In genomic region chr14:22786685-22787084, GRCh38 we compare ENCODE assay signal across 17 cellular contexts.
DNase-seq lines count a peak whose midpoint lies in the region; TF ChIP-seq lines count a peak whose summit lies in the region.
"Had no signal": no experiment of that assay in that cellular context is flagged by ENCODE, and none has a peak within 500 bp of the region (broad histone marks: within the 10 kb centered on the region; RNA-seq: fewer than 3 reads in every experiment).

No MANE protein-coding gene starts in this region.

- H3K27ac Mint-ChIP-seq in dendritic cell treated with granulocyte-macrophage colony-stimulating factor and Interleukin-4, amounts not matched to agents 40 ng/mL and 50 ng/mL, for 4 days, result peak overlapping the region; percentile 89
- no peak overlapping the region for H3K27ac Mint-ChIP-seq in activated T-cell treated with anti-CD3 and anti-CD28 coated beads, Interleukin-2, amount 50 U/mL, for 24 hours
- H3K27ac Mint-ChIP-seq: CD4-positive, CD25-positive, alpha-beta regulatory T cell; CD8-positive, alpha-beta T cell; HFFc6 had no signal

- H3K36me3 ChIP-seq in DOHH2 (ENCODE audit: control insufficient read depth, low read length) (peaks cover 42% of the 10 kb centered on the region), SU-DHL-6 (ENCODE audit: low read length) (no peaks in the 10 kb centered on the region)
- H3K36me3 ChIP-seq: BLaER1, HAP-1 had no signal

- H3K4me2 ChIP-seq in DOHH2 (ENCODE audit: low read length), result peak overlapping the region; percentile 54
- peak overlapping the region; percentile 37 for H3K4me2 ChIP-seq in SU-DHL-6 (ENCODE audit: low read depth, low read length, poor library complexity, severe bottlenecking)
- H3K4me2 ChIP-seq: BLaER1 had no signal

- H3K9me2 ChIP-seq in DOHH2 (replicated peaks; ENCODE audit: control insufficient read depth, low read length) (no peaks in the 10 kb centered on the region), SU-DHL-6 (replicated peaks; ENCODE audit: insufficient read depth, low read length) (no peaks in the 10 kb centered on the region)

- peaks cover 72% of the 10 kb centered on the region for H3K4me1 ChIP-seq in DOHH2 (ENCODE audit: control insufficient read depth, low read length)
- H3K4me1 ChIP-seq: HAP-1 had no signal

- DNase-seq in AG08395 (ENCODE audit: low spot score) (no peak), NCI-H1694 (lab: John Stamatoyannopoulos, UW) (no peak)
- DNase-seq in activated T-cell treated with anti-CD3 and anti-CD28 coated beads, Interleukin-2, amount 50 U/mL, for 24 hours, result no peak
- DNase-seq: CD4-positive, CD25-positive, alpha-beta regulatory T cell; CD8-positive, alpha-beta T cell; DMS 273 treated with DMSO at 0.1 percent for 48 hours; DMS53; DMS79 treated with DMSO at 0.1 percent for 48 hours; GOT3; HFFc6 had no signal

- no peaks in the 10 kb centered on the region for H4K20me1 ChIP-seq in DOHH2 (ENCODE audit: control insufficient read depth, insufficient read depth, low read depth, low read length)
- H4K20me1 ChIP-seq in SU-DHL-6 (ENCODE audit: low read depth, low read length), result no peaks in the 10 kb centered on the region
- H4K20me1 ChIP-seq: BLaER1 had no signal

- peaks cover 79% of the 10 kb centered on the region for H3K79me2 ChIP-seq in DOHH2 (ENCODE audit: control insufficient read depth, low read length)
- no peaks in the 10 kb centered on the region; the same call in 1 of the 2 replicates for H3K79me2 ChIP-seq in SU-DHL-6 (ENCODE audit: insufficient read depth, low read length)

- H3K4me3 Mint-ChIP-seq in dendritic cell treated with granulocyte-macrophage colony-stimulating factor and Interleukin-4, amounts not matched to agents 40 ng/mL and 50 ng/mL, for 4 days, result no peak overlapping the region
- H3K4me3 Mint-ChIP-seq in activated T-cell treated with anti-CD3 and anti-CD28 coated beads, Interleukin-2, amount 50 U/mL, for 24 hours, result no peak overlapping the region
- H3K4me3 Mint-ChIP-seq: B cell; CD4-positive, CD25-positive, alpha-beta regulatory T cell; CD8-positive, alpha-beta T cell; HFFc6 had no signal

- intact Hi-C loops in dendritic cell treated with granulocyte-macrophage colony-stimulating factor and Interleukin-4, amounts not matched to agents 40 ng/mL and 50 ng/mL, for 4 days (cut with micrococcal nuclease), result no loop called here

- no peaks in the 10 kb centered on the region for H3K9me3 Mint-ChIP-seq in dendritic cell treated with granulocyte-macrophage colony-stimulating factor and Interleukin-4, amounts not matched to agents 40 ng/mL and 50 ng/mL, for 4 days
- no peaks in the 10 kb centered on the region for H3K9me3 Mint-ChIP-seq in activated T-cell treated with anti-CD3 and anti-CD28 coated beads, Interleukin-2, amount 50 U/mL, for 24 hours
- H3K9me3 Mint-ChIP-seq: CD4-positive, CD25-positive, alpha-beta regulatory T cell; CD8-positive, alpha-beta T cell; HFFc6 had no signal

- H3K4me3 ChIP-seq in DOHH2 (ENCODE audit: low read length) (peak overlapping the region; percentile 43), SU-DHL-6 (ENCODE audit: insufficient read depth, low read length, poor library complexity, severe bottlenecking) (no peak overlapping the region)
- H3K4me3 ChIP-seq: BLaER1, HAP-1 had no signal

- no peak overlapping the region for H2AFZ ChIP-seq in SU-DHL-6 (ENCODE audit: low read depth, low read length, severe bottlenecking)

- H3K27ac ChIP-seq in DOHH2 (ENCODE audit: low read depth, low read length), result peak overlapping the region; percentile 72
- H3K27ac ChIP-seq in SU-DHL-6 (ENCODE audit: low read depth, low read length), result no peak overlapping the region
- H3K27ac ChIP-seq: BLaER1, C4-2B had no signal

- H3K9me3 ChIP-seq in DOHH2 (ENCODE audit: control insufficient read depth, insufficient read depth, low read length), result no peaks in the 10 kb centered on the region
- H3K9me3 ChIP-seq in SU-DHL-6 (ENCODE audit: insufficient read depth, low read length), result no peaks in the 10 kb centered on the region
- H3K9me3 ChIP-seq: BLaER1, HAP-1 had no signal

- no peak overlapping the region for H3K9ac ChIP-seq in SU-DHL-6 (ENCODE audit: low read length)
- H3K9ac ChIP-seq: BLaER1 had no signal

- H3F3A ChIP-seq in DOHH2 (ENCODE audit: control insufficient read depth, insufficient read depth) (peaks cover 20% of the 10 kb centered on the region), SU-DHL-6 (ENCODE audit: insufficient read depth) (peaks cover 12% of the 10 kb centered on the region)

- H3K27me3 ChIP-seq in DOHH2 (ENCODE audit: control insufficient read depth, low read length) (no peaks in the 10 kb centered on the region), SU-DHL-6 (ENCODE audit: low read length) (no peaks in the 10 kb centered on the region)
- H3K27me3 ChIP-seq: BLaER1 had no signal

- H3K36me3 Mint-ChIP-seq in dendritic cell treated with granulocyte-macrophage colony-stimulating factor and Interleukin-4, amounts not matched to agents 40 ng/mL and 50 ng/mL, for 4 days (ENCODE audit: low read depth), result peaks cover 20% of the 10 kb centered on the region
- H3K36me3 Mint-ChIP-seq in activated T-cell treated with anti-CD3 and anti-CD28 coated beads, Interleukin-2, amount 50 U/mL, for 24 hours (ENCODE audit: low read depth), result no peaks in the 10 kb centered on the region
- H3K36me3 Mint-ChIP-seq: CD4-positive, CD25-positive, alpha-beta regulatory T cell; CD8-positive, alpha-beta T cell had no signal

- peaks cover 77% of the 10 kb centered on the region for H3K4me1 Mint-ChIP-seq in dendritic cell treated with granulocyte-macrophage colony-stimulating factor and Interleukin-4, amounts not matched to agents 40 ng/mL and 50 ng/mL, for 4 days (ENCODE audit: low read depth)
- H3K4me1 Mint-ChIP-seq in activated T-cell treated with anti-CD3 and anti-CD28 coated beads, Interleukin-2, amount 50 U/mL, for 24 hours (ENCODE audit: low read depth), result peaks cover 5% of the 10 kb centered on the region
- H3K4me1 Mint-ChIP-seq: CD4-positive, CD25-positive, alpha-beta regulatory T cell had no signal

- no peak for TF ChIP-seq CTCF in DOHH2 (IDR thresholded peaks at IDR 0.05; ENCODE audit: low read depth, low read length, poor library complexity, severe bottlenecking)
- no peak for TF ChIP-seq CTCF in SU-DHL-6 (IDR thresholded peaks at IDR 0.05; ENCODE audit: insufficient read depth, low read length, poor library complexity, severe bottlenecking)

- no peaks in the 10 kb centered on the region for H3K27me3 Mint-ChIP-seq in dendritic cell treated with granulocyte-macrophage colony-stimulating factor and Interleukin-4, amounts not matched to agents 40 ng/mL and 50 ng/mL, for 4 days
- H3K27me3 Mint-ChIP-seq in activated T-cell treated with anti-CD3 and anti-CD28 coated beads, Interleukin-2, amount 50 U/mL, for 24 hours, result no peaks in the 10 kb centered on the region
- H3K27me3 Mint-ChIP-seq: B cell had no signal
